In genomic region chr2:189109921-189110397, GRCh38 we compare ENCODE assay signal across 10 cellular contexts.
DNase-seq lines count a peak whose midpoint lies in the region; ATAC-seq and TF ChIP-seq lines count a peak whose summit lies in the region.
"Had no signal": no experiment of that assay in that cellular context is flagged by ENCODE, and none has a peak within 500 bp of the region (broad histone marks: within the 10 kb centered on the region; RNA-seq: fewer than 3 reads in every experiment).

No MANE protein-coding gene starts in this region.

- no peaks in the 10 kb centered on the region for H3K27me3 ChIP-seq in heart left ventricle

- H3K36me3 Mint-ChIP-seq in nephron progenitor cell (ENCODE audit: low read depth): peaks cover 6% of the 10 kb centered on the region

- H3K4me3 ChIP-seq in heart left ventricle: no peak overlapping the region

- H3K27me3 Mint-ChIP-seq in nephron progenitor cell (ENCODE audit: low read depth, poor library complexity): no peaks in the 10 kb centered on the region

- DNase-seq in nephron progenitor cell: peak; percentile 9
- no peak for DNase-seq in heart left ventricle
- DNase-seq in stimulated activated CD4-positive, alpha-beta T cell treated with anti-CD3 and anti-CD28 coated beads, Interleukin-4, amount 100 ng/mL, for 4 hours: no peak
- no peak for DNase-seq in activated naive CD4-positive, alpha-beta T cell treated with anti-CD3 and anti-CD28 coated beads, Interleukin-2, amount 50 U/mL, for 16 hours
- no peak for DNase-seq in substantia nigra (lab: John Stamatoyannopoulos, UW)
- DNase-seq: activated CD4-positive, CD25-positive, alpha-beta regulatory T cell; KG1 had no signal

- TF ChIP-seq POLR2A in heart left ventricle (IDR thresholded peaks at IDR 0.05): no peak

- peaks cover 0 to 18% (median 0%) of the 10 kb centered on the region in 9 donors for H3K36me3 ChIP-seq in heart left ventricle

- no peak overlapping the region for H3K4me3 Mint-ChIP-seq in nephron progenitor cell

- H3K27ac ChIP-seq in heart left ventricle: no peak overlapping the region
- H3K27ac ChIP-seq in substantia nigra (ENCODE audit: low read depth, low read length, poor library complexity, severe bottlenecking): no peak overlapping the region

- H3K4me1 Mint-ChIP-seq in nephron progenitor cell: peaks cover 10% of the 10 kb centered on the region

- peaks cover 0 to 5% (median 0%) of the 10 kb centered on the region in 12 donors for H3K4me1 ChIP-seq in heart left ventricle

- WGBS in heart left ventricle, 4 donors: 39 to 57% (median 45%) methylated on average over 2 of the region's 2 CpGs

- ATAC-seq in GM19328 (IDR thresholded peaks at IDR 0.05; ENCODE audit: unreplicated experiment) (peak; percentile 73), HG02763 (IDR thresholded peaks at IDR 0.05; ENCODE audit: unreplicated experiment) (peak; percentile 93), HG03575 (IDR thresholded peaks at IDR 0.05; ENCODE audit: extremely low read depth, insufficient number of reproducible peaks, low FRiP score, unreplicated experiment) (peak; percentile 94), heart left ventricle (no peak)

- intact Hi-C loops in heart left ventricle (cut with DNase I): loop anchor here in 4 of 10 donors (5.0 to 10.0 kb wide), 3 partner anchors 65 to 177 kb away; partner anchors contain the start of gene COL5A2 (in 1 of the 4)

- H3K27ac Mint-ChIP-seq in nephron progenitor cell: peak overlapping the region; percentile 13

- H3K9me3 ChIP-seq in heart left ventricle: no peaks in the 10 kb centered on the region

- TF ChIP-seq CTCF in nephron progenitor cell (IDR thresholded peaks at IDR 0.05) (no peak), heart left ventricle (IDR thresholded peaks at IDR 0.05) (no peak)

- H3K9me3 Mint-ChIP-seq in nephron progenitor cell: no peaks in the 10 kb centered on the region

Comparison
In these comparisons a context has a peak if more than half of its experiments do, and no peak if none do; other contexts are left out.
1. ATAC-seq: peak in GM19328 (single experiment), HG02763 (single experiment) and HG03575 (single experiment); none in heart left ventricle (0 of 4).